8 cellular contexts compared by ENCODE assay signal in genomic region chr1:46617108-46617694, GRCh38. TPM values are rescaled to one million over a fixed set of nuclear protein-coding genes. Genes with fewer than 3 reads are reported as not detected.
DNase-seq lines count a peak whose midpoint lies in the region; ATAC-seq and TF ChIP-seq lines count a peak whose summit lies in the region.

No MANE protein-coding gene starts in this region.

- H3K4me1 Mint-ChIP-seq in osteocyte (ENCODE audit: unreplicated experiment), result peaks cover 59% of the 10 kb centered on the region

- no peaks in the 10 kb centered on the region for H3K27me3 ChIP-seq in fibroblast of lung (ENCODE audit: control insufficient read depth, insufficient read depth, low read length)

- H3K36me3 ChIP-seq in ES-I3 (ENCODE audit: insufficient read depth, low read length), result no peaks in the 10 kb centered on the region
- peaks cover 4% of the 10 kb centered on the region for H3K36me3 ChIP-seq in fibroblast of lung (ENCODE audit: control insufficient read depth, insufficient read depth, low read length)

- H3K4me1 ChIP-seq in ES-I3 (ENCODE audit: insufficient read depth, low read length) (peaks cover 28% of the 10 kb centered on the region), fibroblast of lung (ENCODE audit: control insufficient read depth, extremely low read depth, insufficient read depth, low read length) (peaks cover 10% of the 10 kb centered on the region)

- H3K9ac ChIP-seq in ES-I3 (ENCODE audit: low read depth, low read length) (peak overlapping the region; percentile 75; the same call in 1 of the 2 replicates), fibroblast of lung (ENCODE audit: insufficient read depth, low read length) (peak overlapping the region; percentile 71)

- H3K27ac ChIP-seq in RWPE1 (peak overlapping the region; percentile 93), fibroblast of lung (ENCODE audit: insufficient read depth, low read length) (peak overlapping the region; percentile 70)

- peak overlapping the region; percentile 39 to 78 (median 55) for H3K4me3 ChIP-seq in fibroblast of lung (replicated peaks in 1 of 4; ENCODE audit: control extremely low read depth in 1 of 4, insufficient read depth in 1 of 4, low read depth in 3 of 4, low read length in 4 of 4)

- peak overlapping the region; percentile 55 for H3K4me2 ChIP-seq in fibroblast of lung (ENCODE audit: extremely low read depth, insufficient read depth, low read length)

- peak overlapping the region; percentile 95 for H3K27ac Mint-ChIP-seq in osteocyte (ENCODE audit: unreplicated experiment)

- no peaks in the 10 kb centered on the region for H4K20me1 ChIP-seq in fibroblast of lung (ENCODE audit: control insufficient read depth, extremely low read depth, insufficient read depth, low read length)

- H3K9me3 ChIP-seq in ES-I3 (ENCODE audit: control insufficient read depth, insufficient read depth, low read length) (no peaks in the 10 kb centered on the region), fibroblast of lung (ENCODE audit: control insufficient read depth, insufficient read depth, low read depth, low read length) (no peaks in the 10 kb centered on the region)

- CTCF ChIA-PET in RWPE1 (lab: Yijun Ruan, JAX), result interaction anchor here (0.6 kb wide), 1 partner anchor 1106 kb away, joined by 3 read pairs; no protein-coding TSS in a partner anchor

- no peak for TF ChIP-seq CTCF in RWPE1 (conservative IDR thresholded peaks at IDR 0.05; ENCODE audit: low read depth)
- no peak for TF ChIP-seq CTCF in fibroblast of lung (conservative IDR thresholded peaks at IDR 0.05 in 1 of 2, IDR thresholded peaks at IDR 0.05 in 1 of 2; ENCODE audit: low read depth in 1 of 2, low read length in 2 of 2)
- TF ChIP-seq CTCF in osteocyte (IDR thresholded peaks at IDR 0.05), result no peak

- ATAC-seq in HG02588 (IDR thresholded peaks at IDR 0.05; ENCODE audit: unreplicated experiment), result no peak

- H3K9me3 Mint-ChIP-seq in osteocyte (ENCODE audit: unreplicated experiment), result no peaks in the 10 kb centered on the region

- H3K79me2 ChIP-seq in fibroblast of lung (ENCODE audit: control insufficient read depth, insufficient read depth, low read length), result no peaks in the 10 kb centered on the region

- no peaks in the 10 kb centered on the region for H3K27me3 Mint-ChIP-seq in osteocyte (ENCODE audit: unreplicated experiment)

- no peaks in the 10 kb centered on the region for H3K36me3 Mint-ChIP-seq in osteocyte (ENCODE audit: unreplicated experiment)

- H2AFZ ChIP-seq in fibroblast of lung (ENCODE audit: low read length), result peak overlapping the region; percentile 62

- DNase-seq in RWPE1 (ENCODE audit: low spot score) (no peak), fibroblast of lung (ENCODE audit: low read depth in 2 of 2) (no peak), osteocyte (ENCODE audit: extremely low spot score, unreplicated experiment) (no peak), midbrain (lab: John Stamatoyannopoulos, UW) (no peak), DMS53 treated with DMSO at 0.1 percent for 48 hours (lab: John Stamatoyannopoulos, UW; ENCODE audit: unreplicated experiment) (no peak)
- DNase-seq in activated effector memory CD4-positive, alpha-beta T cell treated with Interleukin-2 at 50 U/mL for 16 hours, result no peak

- H3K4me3 Mint-ChIP-seq in osteocyte (ENCODE audit: unreplicated experiment), result peak overlapping the region; percentile 89

- POLR2A ChIA-PET in RWPE1 (lab: Yijun Ruan, JAX; ENCODE audit: low non-redundant PET), result interaction anchor here (1.3 kb wide), 1 partner anchor 51 kb away, joined by 5 read pairs; the partner anchor contains the start of gene ATPAF1

RNA-seq across cellular contexts. Expression of gene MOB3C, which starts 0.6 kb away (rescaled TPM):
- total RNA-seq in fibroblast of lung (12.1 and 14.9 TPM in 2 replicates), osteocyte (9.4 and 9.6 TPM in 2 replicates)
- polyA plus RNA-seq in fibroblast of lung, result 6.6 and 9.1 TPM in 2 replicates
- polyA plus RNA-seq in fibroblast of lung (2012), result 4.7 and 6.3 TPM in 2 replicates
- polyA minus RNA-seq in fibroblast of lung (ENCODE audit: low replicate concordance), result 6.6 and 10.1 TPM in 2 replicates

RNA-seq across cellular contexts. Expression of gene MKNK1, which starts 13.1 kb away (rescaled TPM):
- 18.2 and 22.3 TPM in 2 replicates for total RNA-seq in fibroblast of lung
- polyA plus RNA-seq in fibroblast of lung, result 32.0 and 33.1 TPM in 2 replicates
- polyA plus RNA-seq in fibroblast of lung (2012), result 21.9 and 28.0 TPM in 2 replicates
- polyA minus RNA-seq in fibroblast of lung (ENCODE audit: low replicate concordance), result 18.3 and 19.8 TPM in 2 replicates
- total RNA-seq in osteocyte, result 32.5 and 35.0 TPM in 2 replicates

RNA-seq across cellular contexts. Expression of gene ATPAF1, which starts 51.0 kb away (rescaled TPM):
- total RNA-seq in fibroblast of lung (58.3 and 65.6 TPM in 2 replicates), osteocyte (34.2 and 35.7 TPM in 2 replicates)
- 72.1 and 81.4 TPM in 2 replicates for polyA plus RNA-seq in fibroblast of lung
- 42.3 and 49.5 TPM in 2 replicates for polyA plus RNA-seq in fibroblast of lung (2012)
- polyA minus RNA-seq in fibroblast of lung (ENCODE audit: low replicate concordance), result 15.3 and 17.7 TPM in 2 replicates

RNA-seq across cellular contexts. Expression of gene TEX38, which starts 54.5 kb away (rescaled TPM):
- total RNA-seq in fibroblast of lung (not detected in 2 replicates), osteocyte (not detected in 2 replicates)
- not detected in 2 replicates for polyA plus RNA-seq in fibroblast of lung
- not detected in 2 replicates for polyA plus RNA-seq in fibroblast of lung (2012)
- polyA minus RNA-seq in fibroblast of lung (ENCODE audit: low replicate concordance), result not detected in 2 replicates
